In the genomic region with DNA sequence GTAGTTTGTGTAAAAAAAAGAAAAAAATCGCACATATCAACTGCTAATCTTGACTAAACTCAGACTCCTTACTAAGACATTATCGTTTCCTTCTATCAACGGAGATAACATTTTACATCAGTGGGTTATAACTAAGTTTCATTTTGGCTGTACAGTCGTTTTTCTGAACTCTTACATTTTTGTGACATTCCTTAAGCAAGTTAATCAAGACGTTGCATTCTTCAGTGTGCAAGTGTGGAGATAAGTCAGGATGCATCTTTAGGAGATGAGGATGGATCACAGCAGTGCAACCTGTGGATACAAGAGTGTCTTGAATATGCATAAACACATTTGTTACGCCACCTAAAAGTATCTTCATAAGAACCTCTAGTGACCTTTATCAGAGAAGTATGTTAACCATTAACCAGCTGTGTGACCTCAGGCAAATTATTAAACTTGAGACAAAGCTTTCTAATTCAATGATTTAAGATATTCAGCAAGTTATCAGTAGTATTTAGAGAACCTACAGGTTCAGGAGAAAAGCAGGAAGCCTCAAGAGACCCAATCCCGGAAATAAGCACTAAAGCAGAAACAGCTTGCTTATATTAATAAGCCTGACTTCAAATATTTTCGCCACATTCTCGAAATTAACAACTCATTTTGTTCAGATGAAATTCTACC, we compare ENCODE assay signal across 8 cellular contexts. TPM values are rescaled to one million over a fixed set of nuclear protein-coding genes. Genes with fewer than 3 reads are reported as not detected.
DNase-seq lines count a peak whose midpoint lies in the region; ATAC-seq and TF ChIP-seq lines count a peak whose summit lies in the region.

No MANE protein-coding gene starts in this region.

- peaks cover 0 to 32% (median 16%) of the 10 kb centered on the region in 12 donors for H3K4me1 ChIP-seq in heart left ventricle
- peaks cover 33% of the 10 kb centered on the region for H3K4me1 ChIP-seq in skeletal muscle satellite cell (ENCODE audit: control insufficient read depth, insufficient read depth, low read length)
- H3K4me1 ChIP-seq in adrenal gland (replicated peaks in 1 of 2): peaks cover 0 to 27% of the 10 kb centered on the region in 2 donors

- intact Hi-C loops in heart left ventricle (cut with DNase I) (no loop called here), left cardiac atrium (cut with DNase I) (no loop called here), adrenal gland (cut with DNase I) (loop anchor here in 1 of 2 donors (10.0 kb wide), 1 partner anchor 62 kb away; no protein-coding TSS in a partner anchor)

- H3K4me3 ChIP-seq in heart left ventricle (peak overlapping the region in 8 of 12 donors; percentile 7 to 52 (median 25)), skeletal muscle satellite cell (ENCODE audit: low read length) (no peak overlapping the region), adrenal gland (peak overlapping the region in 1 of 4 donors; percentile 10)

- TF ChIP-seq CTCF in heart left ventricle (IDR thresholded peaks at IDR 0.05) (no peak), adrenal gland (IDR thresholded peaks at IDR 0.05) (no peak)

- peak overlapping the region in 7 of 12 donors; percentile 1 to 83 (median 12) for H3K27ac ChIP-seq in heart left ventricle
- H3K27ac ChIP-seq in adrenal gland: peak overlapping the region in 1 of 5 donors; percentile 3

- H3K27me3 ChIP-seq in heart left ventricle: no peaks in the 10 kb centered on the region
- H3K27me3 ChIP-seq in skeletal muscle satellite cell (ENCODE audit: control insufficient read depth, insufficient read depth, low read length): no peaks in the 10 kb centered on the region
- no peaks in the 10 kb centered on the region for H3K27me3 ChIP-seq in adrenal gland

- ATAC-seq in heart left ventricle (no peak), left cardiac atrium (no peak), HG03196 (IDR thresholded peaks at IDR 0.05; ENCODE audit: unreplicated experiment) (peak; percentile 61)
- peak; percentile 43 for ATAC-seq in central memory CD8-positive, alpha-beta T cell (replicated peaks; ENCODE audit: extremely low read depth, poor library complexity, severe bottlenecking)

- DNase-seq in heart left ventricle (no peak), left cardiac atrium (no peak), NCI-H345 treated with DMSO at 0.1 percent for 48 hours (lab: John Stamatoyannopoulos, UW; ENCODE audit: unreplicated experiment) (no peak), adrenal gland (no peak), epidermal melanocyte (ENCODE audit: insufficient read length, low spot score) (no peak)
- no peak for DNase-seq in central memory CD8-positive, alpha-beta T cell (ENCODE audit: low spot score in 2 of 2)

- no peaks in the 10 kb centered on the region for H3K9me3 Mint-ChIP-seq in central memory CD8-positive, alpha-beta T cell

- 37 to 43% (median 37%) methylated on average over 9 of the region's 9 CpGs for WGBS in heart left ventricle, 4 donors
- 47 to 55% (median 54%) methylated on average over 9 of the region's 9 CpGs for WGBS in adrenal gland, 4 donors

- H3K4me1 Mint-ChIP-seq in central memory CD8-positive, alpha-beta T cell: peaks cover 50% of the 10 kb centered on the region

- peak overlapping the region; percentile 93 for H3K4me3 Mint-ChIP-seq in central memory CD8-positive, alpha-beta T cell

- H3K9me3 ChIP-seq in heart left ventricle: peaks cover 0 to 2% (median 0%) of the 10 kb centered on the region in 12 donors
- H3K9me3 ChIP-seq in skeletal muscle satellite cell (replicated peaks; ENCODE audit: low read length): no peaks in the 10 kb centered on the region
- no peaks in the 10 kb centered on the region for H3K9me3 ChIP-seq in adrenal gland (replicated peaks in 1 of 3)

- no peaks in the 10 kb centered on the region for H3K27me3 Mint-ChIP-seq in central memory CD8-positive, alpha-beta T cell

- peaks cover 0 to 8% (median 0%) of the 10 kb centered on the region in 9 donors for H3K36me3 ChIP-seq in heart left ventricle
- no peaks in the 10 kb centered on the region for H3K36me3 ChIP-seq in skeletal muscle satellite cell (ENCODE audit: insufficient read depth, low read length)
- no peaks in the 10 kb centered on the region for H3K36me3 ChIP-seq in adrenal gland (replicated peaks in 1 of 2)

- H3K36me3 Mint-ChIP-seq in central memory CD8-positive, alpha-beta T cell (ENCODE audit: insufficient read depth): peaks cover 20% of the 10 kb centered on the region

- H3K27ac Mint-ChIP-seq in central memory CD8-positive, alpha-beta T cell (ENCODE audit: low read depth): peak overlapping the region; percentile 96

- TF ChIP-seq POLR2A in heart left ventricle (IDR thresholded peaks at IDR 0.05): no peak
- TF ChIP-seq POLR2A in adrenal gland (IDR thresholded peaks at IDR 0.05): no peak

- peak overlapping the region; percentile 31 for H3K4me2 ChIP-seq in skeletal muscle satellite cell (ENCODE audit: low read length)

- H3K9ac ChIP-seq in skeletal muscle satellite cell (ENCODE audit: low read depth, low read length): no peak overlapping the region

RNA-seq across cellular contexts. Expression of gene CMC2, which starts 9.4 kb away (rescaled TPM):
- total RNA-seq in heart left ventricle (100 to 1,000 TPM in 8 of 9 donors, 10 to 100 TPM in 1; 89.0 to 182 (median 132) TPM), left cardiac atrium (100 to 1,000 TPM; 129 to 139 TPM), adrenal gland (100 to 1,000 TPM in 1 of 8 donors, 10 to 100 TPM in 7; 36.1 to 170 (median 57.1) TPM)
- polyA plus RNA-seq in heart left ventricle (100 to 1,000 TPM; 196 to 377 TPM), adrenal gland (10 to 100 TPM; 51.8 to 77.7 (median 71.8) TPM)
- 40.4 and 46.1 TPM in 2 replicates for total RNA-seq in skeletal muscle satellite cell (2012; rRNA removed)

RNA-seq across cellular contexts. Expression of gene CENPN, which starts 9.7 kb away (rescaled TPM):
- 10 to 100 TPM in 6 of 9 donors, 1 to 10 TPM in 3; 7.0 to 14.8 (median 10.3) TPM for total RNA-seq in heart left ventricle
- 10 to 100 TPM in 1 of 2 donors, 1 to 10 TPM in 1; 1.9 to 11.9 TPM for polyA plus RNA-seq in heart left ventricle
- total RNA-seq in left cardiac atrium: 10 to 100 TPM; 13.7 to 15.2 TPM
- total RNA-seq in skeletal muscle satellite cell (2012; rRNA removed): 44.8 and 55.0 TPM in 2 replicates
- 10 to 100 TPM in 2 of 8 donors, 1 to 10 TPM in 6; 2.2 to 12.0 (median 7.1) TPM for total RNA-seq in adrenal gland
- 10 to 100 TPM in 1 of 3 donors, 1 to 10 TPM in 2; 2.1 to 10.7 (median 3.0) TPM for polyA plus RNA-seq in adrenal gland

RNA-seq across cellular contexts. Expression of gene ATMIN, which starts 38.4 kb away (rescaled TPM):
- total RNA-seq in heart left ventricle (10 to 100 TPM; 22.3 to 36.0 (median 28.5) TPM), left cardiac atrium (10 to 100 TPM; 19.4 to 21.3 TPM), adrenal gland (10 to 100 TPM; 25.8 to 46.4 (median 34.3) TPM)
- polyA plus RNA-seq in heart left ventricle (10 to 100 TPM in 1 of 2 donors, 1 to 10 TPM in 1; 6.4 to 27.3 TPM), adrenal gland (10 to 100 TPM; 10.1 to 45.7 (median 11.1) TPM)
- 24.6 and 26.4 TPM in 2 replicates for total RNA-seq in skeletal muscle satellite cell (2012; rRNA removed)

Comparison
In these comparisons a context has a peak if more than half of its experiments do, and no peak if none do; other contexts are left out.
1. ATAC-seq: peak in HG03196 (single experiment) and central memory CD8-positive, alpha-beta T cell (single experiment); none in heart left ventricle (0 of 4) and left cardiac atrium (0 of 2).